ENCODE assay signal across 15 cellular contexts in genomic region chr2:236109061-236109460, GRCh38. TPM values are rescaled to one million over a fixed set of nuclear protein-coding genes. Genes with fewer than 3 reads are reported as not detected.
A peak's percentile ranks its signal among the peaks of the same experiment; 100 is the strongest.
DNase-seq lines count a peak whose midpoint lies in the region; ATAC-seq and TF ChIP-seq lines count a peak whose summit lies in the region.
"Had no signal": no experiment of that assay in that cellular context is flagged by ENCODE, and none has a peak within 500 bp of the region (broad histone marks: within the 10 kb centered on the region; RNA-seq: fewer than 3 reads in every experiment).

No MANE protein-coding gene starts in this region.

- ATAC-seq in GM23338 (no peak), GM18519 (IDR thresholded peaks at IDR 0.05; ENCODE audit: low FRiP score, unreplicated experiment) (no peak)

- H3K9me2 ChIP-seq in GM23338 (ENCODE audit: insufficient read depth), result no peaks in the 10 kb centered on the region

- H2AFZ ChIP-seq in GM23338, result no peak overlapping the region

- no peak overlapping the region for H3K4me3 ChIP-seq in GM23338
- H3K4me3 ChIP-seq in SJCRH30, result no peak overlapping the region; the same call in 1 of the 2 replicates
- H3K4me3 ChIP-seq in thyroid gland (replicated peaks in 1 of 3), result no peak overlapping the region
- H3K4me3 ChIP-seq: BLaER1 had no signal

- intact Hi-C loops in posterior vena cava (cut with DNase I), result no loop called here
- intact Hi-C loops in thyroid gland (cut with DNase I), result no loop called here

- no peaks in the 10 kb centered on the region; the same call in 1 of the 2 replicates for H4K20me1 ChIP-seq in GM23338 (replicated peaks; ENCODE audit: insufficient read depth)

- H3K79me2 ChIP-seq in GM23338 (replicated peaks; ENCODE audit: insufficient read depth), result no peaks in the 10 kb centered on the region

- no peaks in the 10 kb centered on the region for H3K27me3 ChIP-seq in GM23338 (ENCODE audit: insufficient read depth)
- H3K27me3 ChIP-seq in SJCRH30, result no peaks in the 10 kb centered on the region
- no peaks in the 10 kb centered on the region for H3K27me3 ChIP-seq in thyroid gland
- H3K27me3 ChIP-seq: BLaER1 had no signal

- DNase-seq in GM23338 (ENCODE audit: low spot score), result no peak
- no peak for DNase-seq in SJCRH30
- no peak for DNase-seq in nephron progenitor cell
- peak; percentile 38 for DNase-seq in posterior vena cava (ENCODE audit: low spot score)
- no peak for DNase-seq in thyroid gland
- no peak for DNase-seq in activated CD4-positive, alpha-beta T cell treated with anti-CD3 and anti-CD28 coated beads, Interleukin-2, amount 50 U/mL, for 1 hour
- no peak for DNase-seq in SW 1271 (lab: John Stamatoyannopoulos, UW)
- DNase-seq: 8988T; AML-193; Caco-2; CD8-positive, alpha-beta memory T cell; DND-41; GDM1 had no signal

- no peak for TF ChIP-seq POLR2A in thyroid gland (IDR thresholded peaks at IDR 0.05)

- 0 out of 2 replicates have a peak, but pooled peaks cover 3% of the 10 kb centered on the region for H3F3A ChIP-seq in GM23338 (replicated peaks; ENCODE audit: low read depth)

- H3K36me3 Mint-ChIP-seq in GM23338 (ENCODE audit: low read depth) (peaks cover 4% of the 10 kb centered on the region; the same call in 2 of the 3 replicates), nephron progenitor cell (ENCODE audit: low read depth) (peaks cover 8% of the 10 kb centered on the region)
- H3K36me3 Mint-ChIP-seq: CD8-positive, alpha-beta memory T cell had no signal

- H3K36me3 ChIP-seq in GM23338 (ENCODE audit: insufficient read depth), result no peaks in the 10 kb centered on the region
- H3K36me3 ChIP-seq in SJCRH30, result no peaks in the 10 kb centered on the region
- H3K36me3 ChIP-seq in thyroid gland, result no peaks in the 10 kb centered on the region

- peaks cover 41% of the 10 kb centered on the region for H3K4me1 Mint-ChIP-seq in GM23338
- peaks cover 57% of the 10 kb centered on the region for H3K4me1 Mint-ChIP-seq in nephron progenitor cell
- H3K4me1 Mint-ChIP-seq: CD8-positive, alpha-beta memory T cell had no signal

- H3K9me3 ChIP-seq in SJCRH30 (replicated peaks), result no peaks in the 10 kb centered on the region
- no peaks in the 10 kb centered on the region for H3K9me3 ChIP-seq in thyroid gland
- H3K9me3 ChIP-seq: BLaER1, Caco-2 had no signal

- TF ChIP-seq CTCF in GM23338 (conservative IDR thresholded peaks at IDR 0.05; ENCODE audit: low read depth in 2 of 2) (no peak), nephron progenitor cell (IDR thresholded peaks at IDR 0.05) (no peak), thyroid gland (IDR thresholded peaks at IDR 0.05) (no peak)

- H3K9me3 Mint-ChIP-seq in GM23338, result no peaks in the 10 kb centered on the region
- peaks cover 4% of the 10 kb centered on the region for H3K9me3 Mint-ChIP-seq in nephron progenitor cell
- H3K9me3 Mint-ChIP-seq: CD8-positive, alpha-beta memory T cell had no signal

- 0 out of 3 replicates have a peak overlapping the region, but pooled peaks have one; percentile 37 for H3K4me3 Mint-ChIP-seq in GM23338
- H3K4me3 Mint-ChIP-seq in nephron progenitor cell, result peak overlapping the region; percentile 66

- 96 to 97% methylated on average over 5 of the region's 5 CpGs for WGBS in thyroid gland, 2 donors

- H3K4me1 ChIP-seq in GM23338 (ENCODE audit: insufficient read depth) (peaks cover 21% of the 10 kb centered on the region), SJCRH30 (peaks cover 21% of the 10 kb centered on the region), thyroid gland (peaks cover 0 to 12% of the 10 kb centered on the region in 2 donors)
- H3K4me1 ChIP-seq: Caco-2 had no signal

- H3K27ac ChIP-seq in GM23338 (ENCODE audit: low read depth), result no peak overlapping the region
- peak overlapping the region; percentile 61 for H3K27ac ChIP-seq in SJCRH30
- no peak overlapping the region for H3K27ac ChIP-seq in thyroid gland
- H3K27ac ChIP-seq: BLaER1 had no signal

- H3K4me2 ChIP-seq in GM23338, result no peak overlapping the region; the same call in 1 of the 2 replicates
- H3K4me2 ChIP-seq: BLaER1 had no signal

- H3K27ac Mint-ChIP-seq in GM23338 (no peak overlapping the region), nephron progenitor cell (peak overlapping the region; percentile 78)
- H3K27ac Mint-ChIP-seq: CD8-positive, alpha-beta memory T cell had no signal

- H3K27me3 Mint-ChIP-seq in GM23338 (ENCODE audit: insufficient read depth, low read depth, poor library complexity), result peaks cover 18% of the 10 kb centered on the region
- H3K27me3 Mint-ChIP-seq in nephron progenitor cell (ENCODE audit: low read depth, poor library complexity), result no peaks in the 10 kb centered on the region

TF ChIP-seq in GM23338, 12 proteins besides CTCF, POLR2A, EP300 and RAD21 (continues in another document):
- TF ChIP-seq EZH2 (IDR thresholded peaks at IDR 0.05; ENCODE audit: low read depth, unreplicated experiment) (no peak), ZNF114 (CRISPR knock-in tag; IDR thresholded peaks at IDR 0.05) (no peak), CREB1 (CRISPR knock-in tag; IDR thresholded peaks at IDR 0.05; ENCODE audit: low read depth) (no peak), POLR2AphosphoS5 (IDR thresholded peaks at IDR 0.05; ENCODE audit: low read depth) (no peak), EZH2phosphoT487 (IDR thresholded peaks at IDR 0.05; ENCODE audit: unreplicated experiment) (no peak), ZNF331 (CRISPR knock-in tag; IDR thresholded peaks at IDR 0.05; ENCODE audit: low read depth) (no peak), JUNB (IDR thresholded peaks at IDR 0.05; ENCODE audit: unreplicated experiment) (no peak), STAT1 (IDR thresholded peaks at IDR 0.05; ENCODE audit: unreplicated experiment) (no peak), NANOG (IDR thresholded peaks at IDR 0.05; ENCODE audit: borderline replicate concordance) (no peak)
- TF ChIP-seq, protein P1, sequence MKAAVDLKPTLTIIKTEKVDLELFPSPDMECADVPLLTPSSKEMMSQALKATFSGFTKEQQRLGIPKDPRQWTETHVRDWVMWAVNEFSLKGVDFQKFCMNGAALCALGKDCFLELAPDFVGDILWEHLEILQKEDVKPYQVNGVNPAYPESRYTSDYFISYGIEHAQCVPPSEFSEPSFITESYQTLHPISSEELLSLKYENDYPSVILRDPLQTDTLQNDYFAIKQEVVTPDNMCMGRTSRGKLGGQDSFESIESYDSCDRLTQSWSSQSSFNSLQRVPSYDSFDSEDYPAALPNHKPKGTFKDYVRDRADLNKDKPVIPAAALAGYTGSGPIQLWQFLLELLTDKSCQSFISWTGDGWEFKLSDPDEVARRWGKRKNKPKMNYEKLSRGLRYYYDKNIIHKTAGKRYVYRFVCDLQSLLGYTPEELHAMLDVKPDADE (IDR thresholded peaks at IDR 0.05), result no peak

RNA-seq across cellular contexts. Expression of gene GBX2, which starts 59.1 kb away (rescaled TPM):
- 0.50 and 1.3 TPM in 2 replicates for total RNA-seq in GM23338 (2014; rRNA removed; shearing (Covaris generic))
- polyA plus RNA-seq in GM23338 (2016; fragmentation: Nextera tagmentation; extraction: Ambion mirVana), result 0.87 and 0.99 TPM in 2 replicates
- 17.9 and 18.4 TPM in 2 replicates for total RNA-seq in SJCRH30 (2014; rRNA removed; shearing (Covaris generic))
- total RNA-seq in posterior vena cava (not detected), thyroid gland (not detected)
- total RNA-seq: CD8-positive, alpha-beta memory T cell had no signal
- polyA plus RNA-seq: CD8-positive, alpha-beta memory T cell had no signal
